27 cellular contexts compared by ENCODE assay signal in genomic region chr2:117952237-117952636, GRCh38.
"Had no signal": no experiment of that assay in that cellular context is flagged by ENCODE, and none has a peak within 500 bp of the region (broad histone marks: within the 10 kb centered on the region; RNA-seq: fewer than 3 reads in every experiment).

No MANE protein-coding gene starts in this region.

- H3K79me2 ChIP-seq: hepatocyte, parathyroid adenoma had no signal

- H3K27me3 Mint-ChIP-seq: naive thymus-derived CD4-positive, alpha-beta T cell; progenitor cell of endocrine pancreas; type B pancreatic cell had no signal

- H3K4me3 Mint-ChIP-seq: naive thymus-derived CD4-positive, alpha-beta T cell; nephron; neural progenitor cell; type B pancreatic cell had no signal

- H3K27ac Mint-ChIP-seq: neural progenitor cell, progenitor cell of endocrine pancreas, type B pancreatic cell had no signal

- H3K9ac ChIP-seq: neural progenitor cell, parathyroid adenoma had no signal

- H3K4me1 ChIP-seq: gastroesophageal sphincter, heart left ventricle, parathyroid adenoma, right lobe of liver, stomach had no signal

- H3K9me3 ChIP-seq: gastroesophageal sphincter, heart left ventricle, right lobe of liver, stomach, thyroid gland had no signal

- H3K36me3 ChIP-seq: neural progenitor cell had no signal

- H3K4me2 ChIP-seq: hepatocyte, neural progenitor cell had no signal

- DNase-seq: dermis blood vessel endothelial cell; effector memory CD4-positive, alpha-beta T cell; foreskin fibroblast; heart left ventricle; kidney; mesendoderm; midbrain; naive thymus-derived CD4-positive, alpha-beta T cell; right lobe of liver; small intestine; stimulated activated CD4-positive, alpha-beta T cell treated with anti-CD3 and anti-CD28 coated beads, Interleukin-15, amount 100 ng/mL, for 24 hours; stimulated activated CD4-positive, alpha-beta T cell treated with anti-CD3 and anti-CD28 coated beads, Interleukin-2, amount 100 ng/mL, for 48 hours; stimulated activated CD8-positive, alpha-beta memory T cell treated with anti-CD3 and anti-CD28 coated beads, Interleukin-4, amount 100 ng/mL, for 48 hours; stimulated activated naive CD4-positive, alpha-beta T cell treated with Interleukin-2 at 50 U/mL for 16 hours; stomach; thyroid gland had no signal

- H2AFZ ChIP-seq: hepatocyte, neural progenitor cell, parathyroid adenoma had no signal

- H3K27ac ChIP-seq: coronary artery, gastroesophageal sphincter, heart left ventricle, hepatocyte, neural progenitor cell, parathyroid adenoma, right lobe of liver, stomach, thyroid gland had no signal

- FAIRE-seq: endometrium, kidney, small intestine had no signal

- H3K27me3 ChIP-seq: gastroesophageal sphincter, heart left ventricle, hepatocyte, neural progenitor cell, right lobe of liver, stomach, thyroid gland had no signal

- ATAC-seq: gastroesophageal sphincter; heart left ventricle; left lobe of liver; naive thymus-derived CD4-positive, alpha-beta T cell; right lobe of liver had no signal

- H3K4me3 ChIP-seq: coronary artery, gastroesophageal sphincter, heart left ventricle, hepatocyte, lung, neural progenitor cell, right lobe of liver, stomach, thyroid gland had no signal

- H3K9me3 Mint-ChIP-seq: naive thymus-derived CD4-positive, alpha-beta T cell; nephron; neural progenitor cell; type B pancreatic cell had no signal

- H3K4me1 Mint-ChIP-seq: nephron, neural progenitor cell had no signal
